ENCODE assay signal across 11 cellular contexts in genomic region chr22:43007519-43008102, GRCh38. TPM values are rescaled to one million over a fixed set of nuclear protein-coding genes. Genes with fewer than 3 reads are reported as not detected.
DNase-seq lines count a peak whose midpoint lies in the region; ATAC-seq, FAIRE-seq and TF ChIP-seq lines count a peak whose summit lies in the region.
"Had no signal": no experiment of that assay in that cellular context is flagged by ENCODE, and none has a peak within 500 bp of the region (broad histone marks: within the 10 kb centered on the region; RNA-seq: fewer than 3 reads in every experiment).

No MANE protein-coding gene starts in this region.

- ATAC-seq in K562 = peak; percentile 97
- ATAC-seq in lung (ENCODE audit: insufficient read depth, low FRiP score) = peak; percentile 50
- ATAC-seq in HG02642 (IDR thresholded peaks at IDR 0.05; ENCODE audit: poor library complexity, unreplicated experiment) = no peak
- ATAC-seq: Panc1 had no signal

- H3K79me2 ChIP-seq in K562 (ENCODE audit: control insufficient read depth, insufficient read depth, low read length) = peaks cover 78% of the 10 kb centered on the region

- no peak for TF ChIP-seq POLR2A in K562 (conservative IDR thresholded peaks at IDR 0.05)

- H3K36me3 ChIP-seq in K562 (ENCODE audit: control insufficient read depth, insufficient read depth, low read length) (no peaks in the 10 kb centered on the region), lung (ENCODE audit: control insufficient read depth in 2 of 2, insufficient read depth in 2 of 2, low read length in 2 of 2) (no peaks in the 10 kb centered on the region)

- no TSS peak for BruUV-seq in K562 (replicated peaks; lab: Mats Ljungman, UMichigan)

- no peak overlapping the region; a peak in 1 of 4 replicates for H3K9ac ChIP-seq in K562 (ENCODE audit: insufficient read depth in 1 of 2, low read depth in 2 of 2, low read length in 2 of 2)

- no peak for TF ChIP-seq RAD21 in K562 (CRISPR knock-in tag; conservative IDR thresholded peaks at IDR 0.05 in 1 of 2, IDR thresholded peaks at IDR 0.05 in 1 of 2)

- H3K27me3 ChIP-seq in K562 (ENCODE audit: control insufficient read depth in 2 of 2, insufficient read depth in 2 of 2, low read length in 2 of 2) = no peaks in the 10 kb centered on the region
- no peaks in the 10 kb centered on the region for H3K27me3 ChIP-seq in lung (ENCODE audit: control insufficient read depth, insufficient read depth)

- DNase-seq in AG08396 (ENCODE audit: low spot score) (peak; percentile 53), HK-2 (ENCODE audit: unreplicated experiment) (peak; percentile 28), K562 (ENCODE audit: extremely low read depth in 1 of 4, low spot score in 3 of 4) (peak; percentile 52 to 90 (median 72)), lung (ENCODE audit: low spot score) (peak; percentile 82), NCI-H748 treated with DMSO at 0.1 percent for 48 hours (lab: John Stamatoyannopoulos, UW) (no peak), retina (no peak), coronary artery (ENCODE audit: low spot score) (no peak)
- DNase-seq: caudate nucleus, substantia nigra had no signal

- CTCF ChIA-PET in K562 (lab: Yijun Ruan, JAX; ENCODE audit: low intra/inter-chr PET ratio) = no interaction called here

- H2AFZ ChIP-seq in K562 (ENCODE audit: low read depth, low read length) = no peak overlapping the region

- peak; percentile 72; the same call in 1 of the 2 replicates for TF ChIP-seq EP300 in K562 (IDR thresholded peaks at IDR 0.05; ENCODE audit: low read length)

- H3K27ac ChIP-seq in K562 (ENCODE audit: extremely low read depth, low read depth, low read length) (peak overlapping the region; percentile 61; the same call in 2 of the 3 replicates), lung (ENCODE audit: low read depth in 1 of 2, low read length in 1 of 2) (peak overlapping the region; percentile 25 to 88), coronary artery (peak overlapping the region in 1 of 2 donors; percentile 62)

- H3K4me2 ChIP-seq in K562 (ENCODE audit: insufficient read depth, low read length) = peak overlapping the region; percentile 55

- peak; percentile 99 for FAIRE-seq in K562 (lab: Jason Lieb, UNC)

- POLR2A ChIA-PET in K562 (lab: Yijun Ruan, JAX) = interaction anchor here (0.6 kb wide), 1 partner anchor 37 kb away, joined by 3 read pairs; no protein-coding TSS in a partner anchor

- intact Hi-C loops in K562 (cut with micrococcal nuclease) = no loop called here

- H3K4me3 ChIP-seq in K562 = no peak overlapping the region
- no peak overlapping the region for H3K4me3 ChIP-seq in lung
- no peak overlapping the region for H3K4me3 ChIP-seq in coronary artery

- H4K20me1 ChIP-seq in K562 (replicated peaks; ENCODE audit: control insufficient read depth, insufficient read depth, low read length) = peaks cover 19% of the 10 kb centered on the region

- no peaks in the 10 kb centered on the region for H3K9me1 ChIP-seq in K562 (ENCODE audit: control insufficient read depth, insufficient read depth, low read length)

- H3K4me1 ChIP-seq in K562 (replicated peaks in 1 of 2; ENCODE audit: control insufficient read depth in 2 of 2, insufficient read depth in 2 of 2, low read length in 2 of 2) (peaks cover 25 to 35% of the 10 kb centered on the region in 2 experiments; a peak in 4 of 5 replicates), lung (ENCODE audit: control insufficient read depth in 2 of 2, insufficient read depth in 2 of 2, low read length in 2 of 2) (peaks cover 12 to 25% of the 10 kb centered on the region in 2 donors)

- no peak for TF ChIP-seq CTCF in K562 (IDR thresholded peaks at IDR 0.05 in 2 of 3, conservative IDR thresholded peaks at IDR 0.05 in 1 of 3; ENCODE audit: insufficient read depth in 2 of 3, low read depth in 1 of 3, low read length in 3 of 3)
- TF ChIP-seq CTCF in lung (IDR thresholded peaks at IDR 0.05; ENCODE audit: control extremely low read depth, extremely low read depth) = no peak
- TF ChIP-seq CTCF in coronary artery (IDR thresholded peaks at IDR 0.05) = no peak

- H3K9me3 ChIP-seq in K562 (replicated peaks; ENCODE audit: control insufficient read depth, insufficient read depth, low read depth, low read length) = no peaks in the 10 kb centered on the region
- H3K9me3 ChIP-seq in lung (ENCODE audit: control insufficient read depth in 2 of 2, insufficient read depth in 1 of 2, low read length in 1 of 2) = no peaks in the 10 kb centered on the region

- in situ Hi-C loops in K562 (cut with MboI) = no loop called here

- 1% methylated on average over 5 of the region's 5 CpGs for WGBS in K562 (ENCODE audit: insufficient coverage, low coverage, missing lambda C conversion rate)
- 59 to 76% methylated on average over 5 of the region's 5 CpGs for WGBS in lung, 2 donors

TF ChIP-seq in K562, 482 proteins besides CTCF, POLR2A, EP300 and RAD21 (continues in another document):
- TF ChIP-seq TCF3 (CRISPR knock-in tag; IDR thresholded peaks at IDR 0.05) (peak; percentile 97), GMEB1 (CRISPR knock-in tag; IDR thresholded peaks at IDR 0.05) (no peak), KLF1 (tag; IDR thresholded peaks at IDR 0.05) (no peak), MCM2 (IDR thresholded peaks at IDR 0.05; ENCODE audit: low read depth) (no peak), ESRRA (IDR thresholded peaks at IDR 0.05; ENCODE audit: borderline replicate concordance, low read depth) (peak; percentile 71), CBX3 (IDR thresholded peaks at IDR 0.05; ENCODE audit: borderline replicate concordance in 1 of 2, low read length in 2 of 2) (no peak), GATA2 (CRISPR knock-in tag; IDR thresholded peaks at IDR 0.05) (peak; percentile 91), POLR3A (IDR thresholded peaks at IDR 0.05; ENCODE audit: borderline replicate concordance, extremely low read depth, insufficient read depth, insufficient read length) (no peak), KLF16 (IDR thresholded peaks at IDR 0.05) (peak; percentile 84; the same call in 1 of the 2 replicates), ZKSCAN1 (IDR thresholded peaks at IDR 0.05; ENCODE audit: low read depth, low read length) (peak; percentile 74), UBTF (IDR thresholded peaks at IDR 0.05; ENCODE audit: borderline replicate concordance in 1 of 2, low read depth in 2 of 2, low read length in 2 of 2) (peak in 1 of 2 experiments; percentile 58; a peak in 1 of 4 replicates), TRIM28 (IDR thresholded peaks at IDR 0.05) (0 out of 2 replicates have a peak, but pooled peaks have one; percentile 33), MYNN (IDR thresholded peaks at IDR 0.05) (peak; percentile 84; the same call in 1 of the 2 replicates), MYNN (CRISPR knock-in tag; IDR thresholded peaks at IDR 0.05) (no peak), RUNX1 (IDR thresholded peaks at IDR 0.05; ENCODE audit: low read depth) (0 out of 2 replicates have a peak, but pooled peaks have one; percentile 36), LEF1 (IDR thresholded peaks at IDR 0.05) (peak; percentile 38; the same call in 1 of the 2 replicates)

RNA-seq across cellular contexts. Expression of gene PACSIN2, which starts 7.3 kb away (rescaled TPM):
- total RNA-seq in K562 (2011; cell fraction: chromatin; rRNA removed; ENCODE audit: low replicate concordance) = 40.5 and 46.9 TPM in 2 replicates
- total RNA-seq in K562 (2011; cell fraction: nucleolus; rRNA removed) = 24.3 and 27.1 TPM in 2 replicates
- 37.3 and 38.1 TPM in 2 replicates for total RNA-seq in K562 (2011; cell fraction: nucleoplasm; rRNA removed)
- 20.3 and 23.9 TPM in 2 replicates for total RNA-seq in K562 (2014; rRNA removed)
- total RNA-seq in K562 (2014; rRNA removed; fragmentation: Illumina TruSeq; extraction: Trizol) = 18.4 and 19.2 TPM in 2 replicates
- 21.0 TPM in 2 replicates for total RNA-seq in K562 (2015; rRNA removed; fragmentation: Illumina TruSeq; extraction: Trizol)
- total RNA-seq in K562 (2021) = 39.1 and 45.1 TPM in 2 replicates
- polyA plus RNA-seq in K562 (2011; rRNA removed) = 44.4 and 45.1 TPM in 2 replicates
- polyA plus RNA-seq in K562 (2011; cell fraction: cytosol; rRNA removed) = 38.0 and 44.7 TPM in 2 replicates
- polyA plus RNA-seq in K562 (2011; cell fraction: nucleus; rRNA removed) = 53.1 and 58.4 TPM in 2 replicates
- 31.0 and 53.1 TPM in 2 replicates for polyA plus RNA-seq in K562 (2012)
- 33.5 and 37.5 TPM in 2 replicates for polyA plus RNA-seq in K562 (2014; fragmentation: Illumina TruSeq; extraction: Trizol)
- under 1 TPM; 0.45 to 0.83 TPM for polyA plus RNA-seq in K562 (2014; fragmentation: Nextera tagmentation; extraction: Ambion mirVana)
- 31.8 and 36.3 TPM in 2 replicates for polyA plus RNA-seq in K562 (2014; rRNA removed)
- polyA minus RNA-seq in K562 (2011; rRNA and poly(A)+ RNA removed) = 23.9 and 28.8 TPM in 2 replicates
- 13.7 and 17.0 TPM in 2 replicates for polyA minus RNA-seq in K562 (2011; cell fraction: cytosol; rRNA and poly(A)+ RNA removed)
- 9.4 and 14.0 TPM in 2 replicates for polyA minus RNA-seq in K562 (2011; cell fraction: nucleus; rRNA and poly(A)+ RNA removed)
- 100 to 1,000 TPM in 1 of 2 donors, 10 to 100 TPM in 1; 75.6 to 149 TPM for total RNA-seq in lung
- 10 to 100 TPM; 40.3 to 92.5 TPM for polyA plus RNA-seq in lung

Comparison
In these comparisons a context has a peak if more than half of its experiments do, and no peak if none do; other contexts are left out.
1. DNase-seq: peak in AG08396 (single experiment), HK-2 (single experiment), K562 (4 of 4) and lung (single experiment); none in NCI-H748 treated with DMSO at 0.1 percent for 48 hours (single experiment), retina (single experiment) and coronary artery (single experiment).